In the genomic region with DNA sequence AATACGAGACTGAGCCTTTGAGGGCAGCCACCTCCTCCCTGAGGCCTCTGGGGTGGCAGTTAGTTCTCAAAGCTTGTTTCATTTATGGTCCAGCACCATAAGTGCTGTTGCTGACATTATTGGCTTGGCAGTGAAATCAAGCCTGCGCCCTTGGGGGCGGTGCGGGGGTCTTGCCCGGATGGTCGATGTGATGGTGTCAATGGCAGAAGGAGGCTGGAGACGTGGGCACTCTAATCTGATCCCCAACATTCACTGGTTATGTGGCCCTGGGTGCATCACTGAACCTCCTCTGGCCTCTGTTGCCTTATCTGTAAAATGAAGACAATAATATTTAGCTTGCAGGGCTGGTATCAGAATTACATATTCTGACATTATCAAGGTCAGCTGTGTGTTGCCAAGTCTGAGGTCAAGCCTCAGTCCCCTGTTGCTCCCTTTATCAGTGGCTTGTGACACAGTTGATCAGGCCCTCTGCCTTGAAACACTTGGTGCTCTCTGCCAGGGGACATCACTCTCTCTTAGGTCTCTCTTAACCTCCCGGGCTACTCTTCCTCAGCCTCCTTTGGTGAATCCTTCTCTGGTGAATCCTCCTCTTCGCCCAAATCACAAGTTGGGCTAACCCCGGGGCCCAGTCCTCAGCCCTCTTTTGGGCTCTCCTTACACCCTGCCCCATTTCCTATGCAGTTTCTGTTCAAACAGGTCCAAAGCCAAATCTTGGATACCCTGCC, we compare ENCODE assay signal across 20 cellular contexts. TPM values are rescaled to one million over a fixed set of nuclear protein-coding genes. Genes with fewer than 3 reads are reported as not detected.
A peak's percentile ranks its signal among the peaks of the same experiment; 100 is the strongest.
DNase-seq lines count a peak whose midpoint lies in the region; ATAC-seq, FAIRE-seq and TF ChIP-seq lines count a peak whose summit lies in the region.
"Had no signal": no experiment of that assay in that cellular context is flagged by ENCODE, and none has a peak within 500 bp of the region (broad histone marks: within the 10 kb centered on the region; RNA-seq: fewer than 3 reads in every experiment).

No MANE protein-coding gene starts in this region.

- intact Hi-C loops in posterior vena cava (cut with DNase I) (no loop called here), testis (cut with DNase I; ENCODE audit: low total_unique reads) (no loop called here)

- H3K36me3 ChIP-seq in testis (ENCODE audit: low read depth, missing control alignments) = no peaks in the 10 kb centered on the region
- H3K36me3 ChIP-seq: BE2C, HAP-1 had no signal

- peak overlapping the region; percentile 8 for H3K27ac Mint-ChIP-seq in T-helper 17 cell
- H3K27ac Mint-ChIP-seq in stimulated activated naive B cell treated with anti-CD40 and anti-IgM and Interleukin-4, amounts not matched to agents 10 μg/mL and 1 μg/mL and 100 μg/mL, for 72 hours = no peak overlapping the region
- H3K27ac Mint-ChIP-seq: CD4-positive, alpha-beta T cell had no signal

- TF ChIP-seq POLR2A in testis (IDR thresholded peaks at IDR 0.05) (no peak), GM12892 (IDR thresholded peaks at IDR 0.05; ENCODE audit: low read depth, low read length) (no peak)

- peaks cover 23% of the 10 kb centered on the region for H3K4me1 Mint-ChIP-seq in T-helper 17 cell
- H3K4me1 Mint-ChIP-seq in stimulated activated naive B cell treated with anti-CD40 and anti-IgM and Interleukin-4, amounts not matched to agents 10 μg/mL and 1 μg/mL and 100 μg/mL, for 72 hours = peaks cover 5% of the 10 kb centered on the region in 2 donors

- H3K4me3 ChIP-seq in coronary artery = no peak overlapping the region
- H3K4me3 ChIP-seq in testis = no peak overlapping the region
- H3K4me3 ChIP-seq: HAP-1 had no signal

- H3K27me3 ChIP-seq in testis = no peaks in the 10 kb centered on the region
- H3K27me3 ChIP-seq: BE2C had no signal

- WGBS in testis, 2 donors = 70 to 89% methylated on average over 10 of the region's 10 CpGs

- DNase-seq in T-helper 17 cell (no peak), coronary artery (ENCODE audit: low spot score) (peak; percentile 70), posterior vena cava (ENCODE audit: low spot score) (peak; percentile 61), testis (peak; percentile 79), GM12892 (ENCODE audit: insufficient read length) (no peak)
- DNase-seq in stimulated activated naive B cell treated with anti-CD40 and anti-IgM and Interleukin-4, amounts not matched to agents 10 μg/mL and 1 μg/mL and 100 μg/mL, for 72 hours = no peak
- DNase-seq in stimulated activated CD4-positive, alpha-beta T cell treated with anti-CD3 and anti-CD28 coated beads, Interleukin-4, amount 100 ng/mL, for 24 hours = no peak
- DNase-seq: ACHN; BE2C; C1 segment of cervical spinal cord; CD4-positive, alpha-beta T cell; DMS153; DMS79 treated with DMSO at 0.1 percent for 48 hours; GF-D8 had no signal

- H3K4me3 Mint-ChIP-seq in T-helper 17 cell = no peak overlapping the region
- H3K4me3 Mint-ChIP-seq in stimulated activated naive B cell treated with anti-CD40 and anti-IgM and Interleukin-4, amounts not matched to agents 10 μg/mL and 1 μg/mL and 100 μg/mL, for 72 hours = no peak overlapping the region
- H3K4me3 Mint-ChIP-seq: CD4-positive, alpha-beta T cell had no signal

- no peak for ATAC-seq in T-helper 17 cell
- no peak for ATAC-seq in GM18502 (IDR thresholded peaks at IDR 0.05; ENCODE audit: poor library complexity, unreplicated experiment)
- no peak for ATAC-seq in stimulated activated naive B cell treated with anti-CD40 and anti-IgM and Interleukin-4, amounts not matched to agents 10 μg/mL and 1 μg/mL and 100 μg/mL, for 72 hours (replicated peaks)

- FAIRE-seq in GM12892 (lab: Jason Lieb, UNC) = no peak
- FAIRE-seq: A204.1, GM19239, H1 had no signal

- H3K27ac ChIP-seq in coronary artery (no peak overlapping the region), testis (no peak overlapping the region)

- H3K36me3 Mint-ChIP-seq in T-helper 17 cell (ENCODE audit: low read depth) = peaks cover 6% of the 10 kb centered on the region
- peaks cover 0 to 4% of the 10 kb centered on the region in 2 donors for H3K36me3 Mint-ChIP-seq in stimulated activated naive B cell treated with anti-CD40 and anti-IgM and Interleukin-4, amounts not matched to agents 10 μg/mL and 1 μg/mL and 100 μg/mL, for 72 hours

- H3K9me3 ChIP-seq in T-helper 17 cell (ENCODE audit: control insufficient read depth, low read length, poor library complexity, severe bottlenecking) = no peaks in the 10 kb centered on the region
- H3K9me3 ChIP-seq in testis = no peaks in the 10 kb centered on the region
- H3K9me3 ChIP-seq: BE2C, HAP-1 had no signal

- H3K9me3 Mint-ChIP-seq in stimulated activated naive B cell treated with anti-CD40 and anti-IgM and Interleukin-4, amounts not matched to agents 10 μg/mL and 1 μg/mL and 100 μg/mL, for 72 hours = no peaks in the 10 kb centered on the region
- H3K9me3 Mint-ChIP-seq: CD4-positive, alpha-beta T cell had no signal

- H3K4me1 ChIP-seq in testis = peaks cover 5% of the 10 kb centered on the region
- H3K4me1 ChIP-seq: BE2C, HAP-1 had no signal

- H3K27me3 Mint-ChIP-seq in T-helper 17 cell = peaks cover 17% of the 10 kb centered on the region
- peaks cover 10 to 11% of the 10 kb centered on the region in 2 donors for H3K27me3 Mint-ChIP-seq in stimulated activated naive B cell treated with anti-CD40 and anti-IgM and Interleukin-4, amounts not matched to agents 10 μg/mL and 1 μg/mL and 100 μg/mL, for 72 hours
- H3K27me3 Mint-ChIP-seq: CD4-positive, alpha-beta T cell had no signal

- TF ChIP-seq CTCF in coronary artery (IDR thresholded peaks at IDR 0.05) (no peak), testis (IDR thresholded peaks at IDR 0.05) (no peak)

RNA-seq across cellular contexts. Expression of a gene that starts 11.8 kb away (rescaled TPM):
- total RNA-seq in T-helper 17 cell (under 1 TPM; 0.77 to 0.81 TPM), posterior vena cava (10 to 100 TPM; 11.8 to 15.2 TPM), testis (10 to 100 TPM; 16.2 to 22.2 TPM)
- 53.1 TPM for polyA plus RNA-seq in testis (ENCODE audit: insufficient read depth, low read depth, low replicate concordance)
- polyA plus RNA-seq in GM12892 (2012; ENCODE audit: missing spikeins) = 0.81 TPM
- total RNA-seq: HT-29 had no signal

RNA-seq across cellular contexts. Expression of a gene that starts 44.2 kb away (rescaled TPM):
- 10 to 100 TPM; 17.6 to 20.9 TPM for total RNA-seq in T-helper 17 cell
- 10 to 100 TPM in 1 of 2 donors, 1 to 10 TPM in 1; 8.5 to 12.0 TPM for total RNA-seq in posterior vena cava
- total RNA-seq in testis = 10 to 100 TPM in 1 of 2 donors, 1 to 10 TPM in 1; 8.0 to 13.8 TPM
- polyA plus RNA-seq in testis (ENCODE audit: insufficient read depth, low read depth, low replicate concordance) = 9.0 TPM
- 14.4 TPM for polyA plus RNA-seq in GM12892 (2012; ENCODE audit: missing spikeins)

RNA-seq across cellular contexts. Expression of a gene that starts 44.2 kb away (rescaled TPM):
- 10 to 100 TPM; 16.4 to 17.7 TPM for total RNA-seq in T-helper 17 cell
- total RNA-seq in posterior vena cava = 10 to 100 TPM; 21.7 to 25.8 TPM
- total RNA-seq in testis = 10 to 100 TPM; 23.9 to 31.9 TPM
- 25.7 TPM for polyA plus RNA-seq in testis (ENCODE audit: insufficient read depth, low read depth, low replicate concordance)
- polyA plus RNA-seq in GM12892 (2012; ENCODE audit: missing spikeins) = 23.3 TPM

Comparison
In these comparisons a context has a peak if more than half of its experiments do, and no peak if none do; other contexts are left out.
1. DNase-seq: peak in coronary artery (single experiment), posterior vena cava (single experiment) and testis (single experiment); none in T-helper 17 cell (0 of 3), stimulated activated naive B cell treated with anti-CD40 and anti-IgM and Interleukin-4, amounts not matched to agents 10 μg/mL and 1 μg/mL and 100 μg/mL, for 72 hours (single experiment), stimulated activated CD4-positive, alpha-beta T cell treated with anti-CD3 and anti-CD28 coated beads, Interleukin-4, amount 100 ng/mL, for 24 hours (single experiment) and GM12892 (single experiment).
2. RNA of a gene that starts 11.8 kb away (total RNA-seq): 16.2 to 22.2 TPM in testis and 11.8 to 15.2 TPM in posterior vena cava; 0.77 to 0.81 TPM in T-helper 17 cell; every median in the first group is over 4 times any median in the second.